18 cellular contexts compared by ENCODE assay signal in the genomic region with DNA sequence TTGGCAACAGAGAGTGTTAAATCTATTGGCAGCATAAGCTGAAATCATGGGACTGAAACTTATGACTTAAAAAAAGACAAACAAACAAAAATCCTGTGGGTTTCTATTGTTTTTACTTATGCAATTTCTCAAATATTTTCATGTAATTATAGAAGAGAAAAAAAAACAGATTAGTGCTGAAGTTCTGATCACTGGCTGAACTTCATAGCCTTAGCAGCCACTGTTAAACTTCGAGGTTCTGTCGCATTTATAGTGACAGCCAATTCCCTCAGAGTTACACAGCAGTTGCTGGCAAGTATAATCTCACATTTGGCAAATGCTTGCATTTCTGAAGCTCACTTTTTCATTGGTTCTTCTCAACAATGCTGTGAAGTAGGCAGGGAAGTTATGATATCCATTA.
"Had no signal": no experiment of that assay in that cellular context is flagged by ENCODE, and none has a peak within 500 bp of the region (broad histone marks: within the 10 kb centered on the region; RNA-seq: fewer than 3 reads in every experiment).

No MANE protein-coding gene starts in this region.

- H3K4me3 ChIP-seq: body of pancreas, left ventricle myocardium inferior, pancreas, sigmoid colon, tibial nerve, uterus had no signal

- H3K27ac Mint-ChIP-seq: activated naive CD4-positive, alpha-beta T cell treated with anti-CD3 and anti-CD28 coated beads, Interleukin-2, amount 10 ng/mL, durations not matched to agents 7 days and 5 days; activated T-helper 2 cell treated with anti-CD3 and anti-CD28 coated beads, Interferon-gamma antibody, Interleukin-2, Interleukin-4, amounts not matched to agents 10 μg/mL and 5 μg/mL and 100 μg/mL, durations not matched to agents 14 hours and 24 hours and 36 hours; naive thymus-derived CD4-positive, alpha-beta T cell; stimulated activated effector memory CD8-positive, alpha-beta T cell treated with anti-CD3 and anti-CD28 coated beads, Interleukin-12 subunit alpha, Interleukin-12 subunit beta, amount 100 ng/mL, for 72 hours had no signal

- H3K9me3 ChIP-seq: body of pancreas, left ventricle myocardium inferior, pancreas, sigmoid colon, tibial nerve, uterus had no signal

- H3K9me3 Mint-ChIP-seq: activated T-helper 2 cell treated with anti-CD3 and anti-CD28 coated beads, Interferon-gamma antibody, Interleukin-2, Interleukin-4, amounts not matched to agents 10 μg/mL and 5 μg/mL and 100 μg/mL, durations not matched to agents 14 hours and 24 hours and 36 hours; central memory CD8-positive, alpha-beta T cell had no signal

- H3K4me1 ChIP-seq: body of pancreas, left ventricle myocardium inferior, pancreas, sigmoid colon, tibial nerve, uterus had no signal

- H3K27me3 Mint-ChIP-seq: activated naive CD4-positive, alpha-beta T cell treated with anti-CD3 and anti-CD28 coated beads, Interleukin-2, amount 10 ng/mL, durations not matched to agents 7 days and 5 days; central memory CD8-positive, alpha-beta T cell; naive thymus-derived CD4-positive, alpha-beta T cell had no signal

- ATAC-seq: body of pancreas; naive thymus-derived CD4-positive, alpha-beta T cell; pancreas; stimulated activated effector memory CD8-positive, alpha-beta T cell treated with anti-CD3 and anti-CD28 coated beads, Interleukin-12 subunit alpha, Interleukin-12 subunit beta, amount 100 ng/mL, for 72 hours had no signal

- DNase-seq: activated CD4-positive, alpha-beta T cell treated with anti-CD3 and anti-CD28 coated beads, Interleukin-2, amount 50 U/mL, for 48 hours; activated naive CD4-positive, alpha-beta T cell treated with anti-CD3 and anti-CD28 coated beads, Interleukin-2, amount 10 ng/mL, durations not matched to agents 7 days and 5 days; activated T-cell treated with anti-CD3 and anti-CD28 coated beads, Interleukin-2, amount 50 U/mL, for 1 hour; body of pancreas; cortex of kidney; effector CD8-positive, alpha-beta T cell; hippocampal formation; left ventricle myocardium inferior; naive thymus-derived CD4-positive, alpha-beta T cell; pancreas; sigmoid colon; stimulated activated CD4-positive, alpha-beta T cell treated with anti-CD3 and anti-CD28 coated beads, Interleukin-1b, Interleukin-23, amount 100 ng/mL, for 48 hours; uterus had no signal

- H3K27me3 ChIP-seq: body of pancreas, pancreas, sigmoid colon, tibial nerve, uterus had no signal

- H3K4me3 Mint-ChIP-seq: activated naive CD4-positive, alpha-beta T cell treated with anti-CD3 and anti-CD28 coated beads, Interleukin-2, amount 10 ng/mL, durations not matched to agents 7 days and 5 days; central memory CD8-positive, alpha-beta T cell; naive thymus-derived CD4-positive, alpha-beta T cell; stimulated activated effector memory CD8-positive, alpha-beta T cell treated with anti-CD3 and anti-CD28 coated beads, Interleukin-12 subunit alpha, Interleukin-12 subunit beta, amount 100 ng/mL, for 72 hours had no signal

- H3K36me3 Mint-ChIP-seq: activated naive CD4-positive, alpha-beta T cell treated with anti-CD3 and anti-CD28 coated beads, Interleukin-2, amount 10 ng/mL, durations not matched to agents 7 days and 5 days; naive thymus-derived CD4-positive, alpha-beta T cell; stimulated activated effector memory CD8-positive, alpha-beta T cell treated with anti-CD3 and anti-CD28 coated beads, Interleukin-12 subunit alpha, Interleukin-12 subunit beta, amount 100 ng/mL, for 72 hours had no signal

- H3K4me1 Mint-ChIP-seq: activated naive CD4-positive, alpha-beta T cell treated with anti-CD3 and anti-CD28 coated beads, Interleukin-2, amount 10 ng/mL, durations not matched to agents 7 days and 5 days; central memory CD8-positive, alpha-beta T cell; naive thymus-derived CD4-positive, alpha-beta T cell; stimulated activated effector memory CD8-positive, alpha-beta T cell treated with anti-CD3 and anti-CD28 coated beads, Interleukin-12 subunit alpha, Interleukin-12 subunit beta, amount 100 ng/mL, for 72 hours had no signal

- H3K36me3 ChIP-seq: left ventricle myocardium inferior, pancreas, sigmoid colon, tibial nerve, uterus had no signal

- H3K27ac ChIP-seq: body of pancreas, left ventricle myocardium inferior, pancreas, sigmoid colon, tibial nerve, uterus, VCaP had no signal
